23 cellular contexts compared by ENCODE assay signal in the genomic region with DNA sequence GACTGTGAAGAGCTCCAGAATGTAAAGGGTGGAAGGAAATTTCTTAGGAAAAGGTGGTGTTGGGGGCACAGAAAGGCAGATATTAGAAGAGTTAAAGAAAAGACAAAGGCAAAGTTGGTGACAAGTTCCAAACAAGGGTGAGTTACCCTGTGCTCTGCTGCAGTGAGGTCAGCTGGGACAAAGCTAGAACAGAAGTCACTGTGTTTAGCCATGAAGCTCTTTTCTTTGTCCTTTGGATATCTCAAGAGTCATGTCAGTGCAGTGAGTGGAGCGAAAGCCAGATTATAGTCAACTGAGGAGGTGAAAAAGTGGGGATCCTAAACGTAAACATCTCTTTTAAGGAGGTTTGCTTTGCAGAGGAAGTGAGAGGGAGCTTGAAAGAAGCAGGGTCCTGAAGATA.
"Had no signal": no experiment of that assay in that cellular context is flagged by ENCODE, and none has a peak within 500 bp of the region (broad histone marks: within the 10 kb centered on the region; RNA-seq: fewer than 3 reads in every experiment).

No MANE protein-coding gene starts in this region.

- H3K4me1 Mint-ChIP-seq: mesothelial cell of epicardium; nephron; stimulated activated naive B cell treated with anti-CD40 and anti-IgM and Interleukin-4, amounts not matched to agents 10 μg/mL and 1 μg/mL and 100 μg/mL, for 72 hours had no signal

- H3K27ac Mint-ChIP-seq: effector memory CD8-positive, alpha-beta T cell; mesothelial cell of epicardium; nephron; stimulated activated naive B cell treated with anti-CD40 and anti-IgM and Interleukin-4, amounts not matched to agents 10 μg/mL and 1 μg/mL and 100 μg/mL, for 72 hours; stimulated activated naive CD8-positive, alpha-beta T cell treated with anti-CD3 and anti-CD28 coated beads, Interleukin-15, Interleukin-2, amounts not matched to agents 100 ng/mL and 50 ng/mL, for 24 hours; type B pancreatic cell had no signal

- H3K36me3 ChIP-seq: ovary, right lobe of liver had no signal

- DNase-seq: cerebellar nuclear complex; cortex of kidney; effector memory CD8-positive, alpha-beta T cell; erythroblast; mesenchymal stem cell; naive thymus-derived CD4-positive, alpha-beta T cell; occipital lobe; ovary; right lobe of liver; small intestine; stimulated activated CD4-positive, alpha-beta T cell treated with anti-CD3 and anti-CD28 coated beads, Interleukin-15, amount 100 ng/mL, for 24 hours; stimulated activated CD4-positive, alpha-beta T cell treated with anti-CD3 and anti-CD28 coated beads, Interleukin-2, amount 100 ng/mL, for 48 hours; stimulated activated naive B cell treated with anti-CD40 and anti-IgM and Interleukin-4, amounts not matched to agents 10 μg/mL and 1 μg/mL and 100 μg/mL, for 72 hours; testis; tibial artery had no signal

- H3K27ac ChIP-seq: ovary, right lobe of liver, testis, tibial artery had no signal

- FAIRE-seq: endometrium, frontal cortex, keratinocyte, small intestine had no signal

- H3K4me1 ChIP-seq: right lobe of liver, testis, tibial artery had no signal

- H3K27me3 ChIP-seq: ovary, right lobe of liver, testis, tibial artery had no signal

- H3K4me3 ChIP-seq: lung, ovary, right lobe of liver, testis, tibial artery had no signal

- H3K4me3 Mint-ChIP-seq: effector memory CD8-positive, alpha-beta T cell; mesothelial cell of epicardium; naive thymus-derived CD4-positive, alpha-beta T cell; nephron; stimulated activated naive B cell treated with anti-CD40 and anti-IgM and Interleukin-4, amounts not matched to agents 10 μg/mL and 1 μg/mL and 100 μg/mL, for 72 hours; stimulated activated naive CD8-positive, alpha-beta T cell treated with anti-CD3 and anti-CD28 coated beads, Interleukin-15, Interleukin-2, amounts not matched to agents 100 ng/mL and 50 ng/mL, for 24 hours; type B pancreatic cell had no signal

- H3K27me3 Mint-ChIP-seq: effector memory CD8-positive, alpha-beta T cell; naive thymus-derived CD4-positive, alpha-beta T cell; stimulated activated naive B cell treated with anti-CD40 and anti-IgM and Interleukin-4, amounts not matched to agents 10 μg/mL and 1 μg/mL and 100 μg/mL, for 72 hours; stimulated activated naive CD8-positive, alpha-beta T cell treated with anti-CD3 and anti-CD28 coated beads, Interleukin-15, Interleukin-2, amounts not matched to agents 100 ng/mL and 50 ng/mL, for 24 hours; type B pancreatic cell had no signal

- H3K9me3 ChIP-seq: ovary, testis had no signal
